Comparison of ENCODE assay signal across 12 cellular contexts in the genomic region with DNA sequence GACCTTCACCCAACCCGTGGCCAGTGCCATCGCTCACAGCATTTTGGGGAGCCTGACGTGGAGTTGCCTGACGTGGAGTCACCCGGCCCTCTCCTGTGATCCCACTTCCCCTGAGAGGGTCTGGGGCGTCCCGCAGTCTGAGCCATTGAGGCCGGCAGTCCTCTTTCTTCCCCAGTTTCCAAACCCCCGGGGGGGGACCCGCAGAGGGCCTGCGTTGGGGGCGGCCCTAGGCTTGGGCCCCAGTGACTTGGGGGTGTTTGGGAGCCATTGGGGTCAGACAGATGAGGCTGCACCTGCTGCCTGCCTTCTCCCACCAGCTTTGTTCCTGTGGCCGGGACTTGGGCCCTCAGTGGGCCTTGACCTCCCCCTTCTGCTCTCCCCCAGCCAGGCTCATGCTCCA. TPM values are rescaled to one million over a fixed set of nuclear protein-coding genes. Genes with fewer than 3 reads are reported as not detected.
A peak's percentile ranks its signal among the peaks of the same experiment; 100 is the strongest.
DNase-seq lines count a peak whose midpoint lies in the region; ATAC-seq lines count a peak whose summit lies in the region.
"Had no signal": no experiment of that assay in that cellular context is flagged by ENCODE, and none has a peak within 500 bp of the region (broad histone marks: within the 10 kb centered on the region; RNA-seq: fewer than 3 reads in every experiment).

No MANE protein-coding gene starts in this region.

- no peaks in the 10 kb centered on the region for H3K36me3 Mint-ChIP-seq in CD4-positive, CD25-positive, alpha-beta regulatory T cell
- H3K36me3 Mint-ChIP-seq in activated T-helper 2 cell treated with anti-CD3 and anti-CD28 coated beads, Interferon-gamma antibody, Interleukin-2, Interleukin-4, amounts not matched to agents 10 μg/mL and 5 μg/mL and 100 μg/mL, durations not matched to agents 14 hours and 24 hours and 36 hours (ENCODE audit: low read depth), result peaks cover 10% of the 10 kb centered on the region
- H3K36me3 Mint-ChIP-seq in naive thymus-derived CD8-positive, alpha-beta T cell, result peaks cover 0 to 18% (median 0%) of the 10 kb centered on the region in 3 donors

- H3K4me3 ChIP-seq in CD4-positive, CD25-positive, alpha-beta regulatory T cell (ENCODE audit: low read depth, low read length), result no peak overlapping the region
- peak overlapping the region; percentile 87; the same call in 1 of the 2 replicates for H3K4me3 ChIP-seq in HAP-1

- in situ Hi-C loops in HAP-1 (cut with MboI; ENCODE audit: low sequenced_read_pairs), result no loop called here

- no peak overlapping the region for H3K27ac ChIP-seq in CD4-positive, CD25-positive, alpha-beta regulatory T cell (ENCODE audit: insufficient read depth, low read length, poor library complexity, severe bottlenecking)

- H3K27me3 ChIP-seq in CD4-positive, CD25-positive, alpha-beta regulatory T cell (ENCODE audit: control insufficient read depth, insufficient read depth, low read length), result no peaks in the 10 kb centered on the region
- no peaks in the 10 kb centered on the region for H3K27me3 ChIP-seq in HAP-1 (ENCODE audit: low read depth)

- peaks cover 26% of the 10 kb centered on the region for H3K4me1 ChIP-seq in CD4-positive, CD25-positive, alpha-beta regulatory T cell (ENCODE audit: control insufficient read depth, insufficient read depth, low read length, poor library complexity, severe bottlenecking)
- peaks cover 7% of the 10 kb centered on the region for H3K4me1 ChIP-seq in HAP-1

- H3K36me3 ChIP-seq in CD4-positive, CD25-positive, alpha-beta regulatory T cell (ENCODE audit: control insufficient read depth, insufficient read depth, low read length), result peaks cover 17% of the 10 kb centered on the region
- H3K36me3 ChIP-seq in HAP-1 (replicated peaks), result peaks cover 53% of the 10 kb centered on the region

- intact Hi-C loops in activated T-helper 2 cell treated with anti-CD3 and anti-CD28 coated beads, Interferon-gamma antibody, Interleukin-2, Interleukin-4, amounts not matched to agents 10 μg/mL and 5 μg/mL and 100 μg/mL, durations not matched to agents 14 hours and 24 hours and 36 hours (cut with micrococcal nuclease), result no loop called here

- H3K4me3 Mint-ChIP-seq in CD4-positive, CD25-positive, alpha-beta regulatory T cell, result peak overlapping the region; percentile 38 to 75 (median 60)
- H3K4me3 Mint-ChIP-seq in activated T-helper 2 cell treated with anti-CD3 and anti-CD28 coated beads, Interferon-gamma antibody, Interleukin-2, Interleukin-4, amounts not matched to agents 10 μg/mL and 5 μg/mL and 100 μg/mL, durations not matched to agents 14 hours and 24 hours and 36 hours (ENCODE audit: low read depth), result peak overlapping the region; percentile 79
- H3K4me3 Mint-ChIP-seq in naive thymus-derived CD8-positive, alpha-beta T cell, result peak overlapping the region in 9 of 10 donors; percentile 11 to 85 (median 39)

- no peaks in the 10 kb centered on the region for H3K27me3 Mint-ChIP-seq in CD4-positive, CD25-positive, alpha-beta regulatory T cell
- no peaks in the 10 kb centered on the region for H3K27me3 Mint-ChIP-seq in activated T-helper 2 cell treated with anti-CD3 and anti-CD28 coated beads, Interferon-gamma antibody, Interleukin-2, Interleukin-4, amounts not matched to agents 10 μg/mL and 5 μg/mL and 100 μg/mL, durations not matched to agents 14 hours and 24 hours and 36 hours (ENCODE audit: low read depth)
- H3K27me3 Mint-ChIP-seq in naive thymus-derived CD8-positive, alpha-beta T cell, result no peaks in the 10 kb centered on the region

- peaks cover 0 to 13% (median 2%) of the 10 kb centered on the region in 4 donors for H3K4me1 Mint-ChIP-seq in CD4-positive, CD25-positive, alpha-beta regulatory T cell
- H3K4me1 Mint-ChIP-seq in activated T-helper 2 cell treated with anti-CD3 and anti-CD28 coated beads, Interferon-gamma antibody, Interleukin-2, Interleukin-4, amounts not matched to agents 10 μg/mL and 5 μg/mL and 100 μg/mL, durations not matched to agents 14 hours and 24 hours and 36 hours (ENCODE audit: low read depth), result peaks cover 4% of the 10 kb centered on the region
- H3K4me1 Mint-ChIP-seq in naive thymus-derived CD8-positive, alpha-beta T cell, result peaks cover 1 to 19% (median 10%) of the 10 kb centered on the region in 4 donors

- ATAC-seq in CD4-positive, CD25-positive, alpha-beta regulatory T cell (ENCODE audit: low read depth in 2 of 2), result no peak
- no peak for ATAC-seq in naive thymus-derived CD8-positive, alpha-beta T cell
- no peak for ATAC-seq in GM18907 (IDR thresholded peaks at IDR 0.05; ENCODE audit: unreplicated experiment)
- ATAC-seq: Right ventricle myocardium inferior had no signal

- H3K9me3 ChIP-seq in CD4-positive, CD25-positive, alpha-beta regulatory T cell (ENCODE audit: control insufficient read depth in 2 of 2, low read length in 2 of 2), result no peaks in the 10 kb centered on the region
- no peaks in the 10 kb centered on the region for H3K9me3 ChIP-seq in HAP-1

- DNase-seq in CD4-positive, CD25-positive, alpha-beta regulatory T cell, result no peak
- no peak for DNase-seq in HAP-1 (ENCODE audit: low spot score in 2 of 2)
- no peak for DNase-seq in activated T-helper 2 cell treated with anti-CD3 and anti-CD28 coated beads, Interferon-gamma antibody, Interleukin-2, Interleukin-4, amounts not matched to agents 10 μg/mL and 5 μg/mL and 100 μg/mL, durations not matched to agents 14 hours and 24 hours and 36 hours (ENCODE audit: low spot score)
- DNase-seq in naive thymus-derived CD8-positive, alpha-beta T cell, result no peak
- no peak for DNase-seq in NCI-H2227 treated with DMSO at 0.1 percent for 48 hours (lab: John Stamatoyannopoulos, UW)
- no peak for DNase-seq in effector CD4-positive, alpha-beta T cell
- DNase-seq: DMS79; Kasumi-1; NCI-H226; stimulated activated CD4-positive, alpha-beta T cell treated with anti-CD3 and anti-CD28 coated beads, Interleukin-2, amount 100 ng/mL, for 24 hours had no signal

- POLR2A ChIA-PET in naive thymus-derived CD8-positive, alpha-beta T cell (lab: Charles Lee), result interaction anchor here (1.0 to 7.9 kb wide), 3 partner anchors 11 to 33 kb away, joined by 3 to 95 read pairs (median 16); partner anchors contain the start of genes JMJD8, METTL26 and STUB1

- peak overlapping the region in 1 of 3 donors; percentile 65 for H3K27ac Mint-ChIP-seq in CD4-positive, CD25-positive, alpha-beta regulatory T cell
- no peak overlapping the region for H3K27ac Mint-ChIP-seq in activated T-helper 2 cell treated with anti-CD3 and anti-CD28 coated beads, Interferon-gamma antibody, Interleukin-2, Interleukin-4, amounts not matched to agents 10 μg/mL and 5 μg/mL and 100 μg/mL, durations not matched to agents 14 hours and 24 hours and 36 hours
- peak overlapping the region in 4 of 10 donors; percentile 43 to 75 (median 60) for H3K27ac Mint-ChIP-seq in naive thymus-derived CD8-positive, alpha-beta T cell

- no peaks in the 10 kb centered on the region for H3K9me3 Mint-ChIP-seq in CD4-positive, CD25-positive, alpha-beta regulatory T cell
- H3K9me3 Mint-ChIP-seq in activated T-helper 2 cell treated with anti-CD3 and anti-CD28 coated beads, Interferon-gamma antibody, Interleukin-2, Interleukin-4, amounts not matched to agents 10 μg/mL and 5 μg/mL and 100 μg/mL, durations not matched to agents 14 hours and 24 hours and 36 hours, result no peaks in the 10 kb centered on the region
- H3K9me3 Mint-ChIP-seq in naive thymus-derived CD8-positive, alpha-beta T cell, result no peaks in the 10 kb centered on the region

RNA-seq across cellular contexts. Expression of gene RHOT2, which starts 1.7 kb away (rescaled TPM):
- 212 TPM for total RNA-seq in CD4-positive, CD25-positive, alpha-beta regulatory T cell
- 10 to 100 TPM; 34.3 to 47.1 (median 38.4) TPM for polyA plus RNA-seq in CD4-positive, CD25-positive, alpha-beta regulatory T cell
- 156 and 158 TPM in 2 replicates for total RNA-seq in activated T-helper 2 cell treated with anti-CD3 and anti-CD28 coated beads, Interferon-gamma antibody, Interleukin-2, Interleukin-4, amounts not matched to agents 10 μg/mL and 5 μg/mL and 100 μg/mL, durations not matched to agents 14 hours and 24 hours and 36 hours
- 100 to 1,000 TPM; 220 TPM for total RNA-seq in naive thymus-derived CD8-positive, alpha-beta T cell
- 10 to 100 TPM; 25.1 to 44.8 (median 31.8) TPM for polyA plus RNA-seq in naive thymus-derived CD8-positive, alpha-beta T cell

RNA-seq across cellular contexts. Expression of gene RHBDL1, which starts 5.8 kb away (rescaled TPM):
- total RNA-seq in CD4-positive, CD25-positive, alpha-beta regulatory T cell, result 3.2 TPM
- polyA plus RNA-seq in CD4-positive, CD25-positive, alpha-beta regulatory T cell, result 1 to 10 TPM in 1 of 4 donors, under 1 TPM in 2, not detected in 1; 0.49 to 1.5 (median 0.88) TPM
- 1.3 and 1.4 TPM in 2 replicates for total RNA-seq in activated T-helper 2 cell treated with anti-CD3 and anti-CD28 coated beads, Interferon-gamma antibody, Interleukin-2, Interleukin-4, amounts not matched to agents 10 μg/mL and 5 μg/mL and 100 μg/mL, durations not matched to agents 14 hours and 24 hours and 36 hours
- total RNA-seq in naive thymus-derived CD8-positive, alpha-beta T cell, result 1 to 10 TPM; 1.3 to 1.4 TPM
- not detected for polyA plus RNA-seq in naive thymus-derived CD8-positive, alpha-beta T cell

RNA-seq across cellular contexts. Expression of gene STUB1, which starts 10.5 kb away (rescaled TPM):
- total RNA-seq in CD4-positive, CD25-positive, alpha-beta regulatory T cell, result 63.2 TPM
- 100 to 1,000 TPM; 117 to 142 (median 135) TPM for polyA plus RNA-seq in CD4-positive, CD25-positive, alpha-beta regulatory T cell
- 84.1 and 91.2 TPM in 2 replicates for total RNA-seq in activated T-helper 2 cell treated with anti-CD3 and anti-CD28 coated beads, Interferon-gamma antibody, Interleukin-2, Interleukin-4, amounts not matched to agents 10 μg/mL and 5 μg/mL and 100 μg/mL, durations not matched to agents 14 hours and 24 hours and 36 hours
- total RNA-seq in naive thymus-derived CD8-positive, alpha-beta T cell, result 100 to 1,000 TPM in 1 of 2 experiments, 10 to 100 TPM in 1; 86.4 to 103 TPM
- polyA plus RNA-seq in naive thymus-derived CD8-positive, alpha-beta T cell, result 100 to 1,000 TPM; 133 to 142 (median 135) TPM

RNA-seq across cellular contexts. Expression of gene JMJD8, which starts 14.5 kb away (rescaled TPM):
- total RNA-seq in CD4-positive, CD25-positive, alpha-beta regulatory T cell, result 22.7 TPM
- 10 to 100 TPM; 29.2 to 36.2 (median 33.4) TPM for polyA plus RNA-seq in CD4-positive, CD25-positive, alpha-beta regulatory T cell
- 48.8 and 52.9 TPM in 2 replicates for total RNA-seq in activated T-helper 2 cell treated with anti-CD3 and anti-CD28 coated beads, Interferon-gamma antibody, Interleukin-2, Interleukin-4, amounts not matched to agents 10 μg/mL and 5 μg/mL and 100 μg/mL, durations not matched to agents 14 hours and 24 hours and 36 hours
- 10 to 100 TPM; 40.8 to 41.2 TPM for total RNA-seq in naive thymus-derived CD8-positive, alpha-beta T cell
- polyA plus RNA-seq in naive thymus-derived CD8-positive, alpha-beta T cell, result 10 to 100 TPM; 31.7 to 62.8 (median 46.0) TPM

RNA-seq across cellular contexts. Expression of gene WDR90, which starts 20.5 kb away (rescaled TPM):
- total RNA-seq in CD4-positive, CD25-positive, alpha-beta regulatory T cell, result 11.4 TPM
- polyA plus RNA-seq in CD4-positive, CD25-positive, alpha-beta regulatory T cell, result 1 to 10 TPM in 2 of 4 donors, under 1 TPM in 2; 0.89 to 2.5 (median 1.1) TPM
- 73.7 and 77.2 TPM in 2 replicates for total RNA-seq in activated T-helper 2 cell treated with anti-CD3 and anti-CD28 coated beads, Interferon-gamma antibody, Interleukin-2, Interleukin-4, amounts not matched to agents 10 μg/mL and 5 μg/mL and 100 μg/mL, durations not matched to agents 14 hours and 24 hours and 36 hours
- total RNA-seq in naive thymus-derived CD8-positive, alpha-beta T cell, result 10 to 100 TPM; 17.8 to 19.2 TPM
- 1 to 10 TPM in 2 of 3 donors, under 1 TPM in 1; 0.27 to 2.5 (median 1.5) TPM for polyA plus RNA-seq in naive thymus-derived CD8-positive, alpha-beta T cell
